In genomic region chr19:3580156-3580955, GRCh38 we compare ENCODE assay signal across 1 cellular context.
TF ChIP-seq lines count a peak whose summit lies in the region.

No MANE protein-coding gene starts in this region.

TF ChIP-seq in K562, 482 proteins besides CTCF, POLR2A, EP300 and RAD21 (continues in another document):
- TF ChIP-seq POLR2AphosphoS5 (IDR thresholded peaks at IDR 0.05; ENCODE audit: control insufficient read depth, insufficient read depth, low read depth, low read length) (no peak), DPF2 (IDR thresholded peaks at IDR 0.05) (peak; percentile 90), ARID3A (IDR thresholded peaks at IDR 0.05; ENCODE audit: borderline replicate concordance, low read depth, low read length) (peak; percentile 47; the same call in 1 of the 2 replicates), ARID1B (IDR thresholded peaks at IDR 0.05) (peak; percentile 83), SP1 (CRISPR knock-in tag; IDR thresholded peaks at IDR 0.05) (no peak; the same call in 1 of the 2 replicates), NR0B1 (IDR thresholded peaks at IDR 0.05; ENCODE audit: partially characterized antibody) (no peak), FOXA3 (CRISPR knock-in tag; conservative IDR thresholded peaks at IDR 0.05 in 1 of 2, IDR thresholded peaks at IDR 0.05 in 1 of 2) (0 out of 4 replicates have a peak, but pooled peaks of 1 of the 2 experiments have one; percentile 28), CREM (IDR thresholded peaks at IDR 0.05; ENCODE audit: low read depth) (0 out of 2 replicates have a peak, but pooled peaks have one; percentile 22), ARID2 (IDR thresholded peaks at IDR 0.05) (peak; percentile 58), DDX20 (tag; IDR thresholded peaks at IDR 0.05; ENCODE audit: low read depth) (no peak), PHTF2 (CRISPR knock-in tag; IDR thresholded peaks at IDR 0.05) (no peak), ZNF239 (CRISPR knock-in tag; IDR thresholded peaks at IDR 0.05) (no peak), MYNN (IDR thresholded peaks at IDR 0.05) (no peak), MYNN (CRISPR knock-in tag; IDR thresholded peaks at IDR 0.05) (no peak), YY1 (IDR thresholded peaks at IDR 0.05; ENCODE audit: borderline replicate concordance in 1 of 3, control insufficient read depth in 1 of 3, extremely low read depth in 1 of 3, insufficient read depth in 3 of 3, insufficient read length in 1 of 3, insufficient replicate concordance in 2 of 3, low read depth in 1 of 3, low read length in 2 of 3) (no peak), ZBTB2 (IDR thresholded peaks at IDR 0.05) (peak; percentile 48; the same call in 1 of the 2 replicates), CCAR2 (IDR thresholded peaks at IDR 0.05; ENCODE audit: low read depth, low read length) (no peak), ZBTB11 (CRISPR knock-in tag; IDR thresholded peaks at IDR 0.05) (no peak), GABPA (tag; conservative IDR thresholded peaks at IDR 0.05; ENCODE audit: low read depth) (peak; percentile 34; the same call in 1 of the 2 replicates), CBFB (CRISPR knock-in tag; IDR thresholded peaks at IDR 0.05) (no peak), ZNF431 (CRISPR knock-in tag; IDR thresholded peaks at IDR 0.05) (no peak), THAP7 (CRISPR knock-in tag; IDR thresholded peaks at IDR 0.05) (no peak), ZNF583 (CRISPR knock-in tag; IDR thresholded peaks at IDR 0.05) (no peak), SIN3A (IDR thresholded peaks at IDR 0.05; ENCODE audit: borderline replicate concordance in 2 of 2, control insufficient read depth in 1 of 2, low read depth in 2 of 2, low read length in 2 of 2) (no peak), CEBPG (CRISPR knock-in tag; IDR thresholded peaks at IDR 0.05) (no peak), CEBPG (tag; conservative IDR thresholded peaks at IDR 0.05 in 1 of 2, IDR thresholded peaks at IDR 0.05 in 1 of 2) (no peak), PRPF4 (IDR thresholded peaks at IDR 0.05; ENCODE audit: insufficient read depth, low read depth, low read length, poor library complexity, severe bottlenecking) (no peak), HCFC1 (IDR thresholded peaks at IDR 0.05; ENCODE audit: low read depth, low read length) (no peak), MEIS2 (IDR thresholded peaks at IDR 0.05; ENCODE audit: partially characterized antibody) (peak; percentile 82), SRSF9 (IDR thresholded peaks at IDR 0.05; ENCODE audit: borderline replicate concordance, low read depth, low read length) (no peak), TFAP4 (CRISPR knock-in tag; IDR thresholded peaks at IDR 0.05; ENCODE audit: borderline replicate concordance) (no peak), ZFP91 (CRISPR knock-in tag; IDR thresholded peaks at IDR 0.05) (no peak), MCM2 (IDR thresholded peaks at IDR 0.05; ENCODE audit: low read depth) (no peak), SREBF2 (CRISPR knock-in tag; IDR thresholded peaks at IDR 0.05) (no peak), MXD1 (CRISPR knock-in tag; IDR thresholded peaks at IDR 0.05; ENCODE audit: borderline replicate concordance, poor library complexity, severe bottlenecking) (no peak), ZNF75A (CRISPR knock-in tag; IDR thresholded peaks at IDR 0.05) (no peak), NCOA1 (IDR thresholded peaks at IDR 0.05; ENCODE audit: low read depth) (0 out of 2 replicates have a peak, but pooled peaks have one; percentile 12), UBTF (IDR thresholded peaks at IDR 0.05; ENCODE audit: borderline replicate concordance in 1 of 2, low read depth in 2 of 2, low read length in 2 of 2) (no peak), ZNF609 (CRISPR knock-in tag; IDR thresholded peaks at IDR 0.05; ENCODE audit: borderline replicate concordance) (0 out of 2 replicates have a peak, but pooled peaks have one; percentile 45), RBM15 (IDR thresholded peaks at IDR 0.05; ENCODE audit: insufficient read depth, low read length) (no peak), RBM17 (IDR thresholded peaks at IDR 0.05; ENCODE audit: borderline replicate concordance, low read depth, low read length) (no peak)
